Comparison of ENCODE assay signal across 18 cellular contexts in the genomic region with DNA sequence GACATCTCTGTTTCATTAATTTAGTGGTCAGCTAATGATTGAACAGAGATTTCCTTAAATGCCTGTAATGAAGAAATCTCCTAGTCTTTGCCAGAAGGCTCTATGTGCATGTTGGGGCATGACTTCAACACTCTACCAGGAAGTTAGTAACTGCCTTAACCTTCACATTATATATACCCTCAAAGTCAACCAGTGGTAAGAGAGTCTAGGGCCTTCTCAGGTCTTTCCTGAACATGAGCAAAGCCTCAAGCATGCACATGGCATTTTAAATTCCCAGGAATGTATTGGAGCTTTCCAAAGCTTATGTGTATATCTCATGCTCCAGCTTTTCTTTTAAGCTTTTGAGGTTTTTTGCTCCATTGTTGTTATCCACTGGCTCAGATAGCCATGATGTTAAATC.
DNase-seq lines count a peak whose midpoint lies in the region; ATAC-seq, FAIRE-seq and TF ChIP-seq lines count a peak whose summit lies in the region.
"Had no signal": no experiment of that assay in that cellular context is flagged by ENCODE, and none has a peak within 500 bp of the region (broad histone marks: within the 10 kb centered on the region; RNA-seq: fewer than 3 reads in every experiment).

No MANE protein-coding gene starts in this region.

- H3K9me3 ChIP-seq in breast epithelium (peaks cover 4 to 6% of the 10 kb centered on the region in 2 donors), keratinocyte (ENCODE audit: control insufficient read depth, low read depth, low read length) (no peaks in the 10 kb centered on the region)
- H3K9me3 ChIP-seq: HAP-1 had no signal

- H3K4me1 Mint-ChIP-seq in MCF 10A (ENCODE audit: insufficient read depth, unreplicated experiment): peaks cover 6% of the 10 kb centered on the region
- H3K4me1 Mint-ChIP-seq: CD14-positive monocyte; CD4-positive, alpha-beta memory T cell had no signal

- ATAC-seq in GM19023 (IDR thresholded peaks at IDR 0.05; ENCODE audit: unreplicated experiment): no peak
- ATAC-seq: A549 had no signal

- TF ChIP-seq POLR2A in breast epithelium (IDR thresholded peaks at IDR 0.05): no peak

- peak; percentile 34 for DNase-seq in MCF 10A (ENCODE audit: unreplicated experiment)
- no peak for DNase-seq in breast epithelium (ENCODE audit: low spot score in 2 of 2)
- peak; percentile 81 for DNase-seq in epithelial cell of esophagus (ENCODE audit: low read depth)
- peak; percentile 28 for DNase-seq in keratinocyte (ENCODE audit: low read depth, low spot score)
- DNase-seq in cardiac septum (ENCODE audit: low spot score): no peak
- DNase-seq in AML-193 (lab: John Stamatoyannopoulos, UW): no peak
- DNase-seq: CD4-positive, alpha-beta memory T cell; DMS153; DMS79; GDM1; GM23248 had no signal

- CTCF ChIA-PET in MCF 10A (lab: Yijun Ruan, JAX): interaction anchor here (0.6 to 1.5 kb wide), 5 partner anchors 25 to 506 kb away, joined by 3 to 4 read pairs (median 3); no protein-coding TSS in a partner anchor

- H3K4me2 ChIP-seq in keratinocyte (ENCODE audit: control insufficient read depth, extremely low read depth, insufficient read depth, low read depth, low read length): no peak overlapping the region
- H3K4me2 ChIP-seq: A549, BLaER1 had no signal

- intact Hi-C loops in MCF 10A (cut with micrococcal nuclease) (no loop called here), breast epithelium (cut with DNase I; ENCODE audit: low total_unique reads) (no loop called here), cardiac septum (cut with DNase I) (no loop called here)

- POLR2A ChIA-PET in MCF 10A (lab: Yijun Ruan, JAX): interaction anchor here (0.8 to 1.7 kb wide), 6 partner anchors 9 to 388 kb away, joined by 3 to 8 read pairs (median 3); no protein-coding TSS in a partner anchor

- H3K36me3 ChIP-seq in breast epithelium: no peaks in the 10 kb centered on the region
- no peaks in the 10 kb centered on the region for H3K36me3 ChIP-seq in keratinocyte (ENCODE audit: control insufficient read depth in 2 of 2, extremely low read depth in 1 of 2, insufficient read depth in 2 of 2, low read length in 2 of 2)
- H3K36me3 ChIP-seq: BLaER1, HAP-1 had no signal

- peak; percentile 75 for FAIRE-seq in keratinocyte (lab: Jason Lieb, UNC)
- FAIRE-seq: A549, GM12892 had no signal

- H3K4me3 ChIP-seq in breast epithelium (no peak overlapping the region), epithelial cell of esophagus (ENCODE audit: low read length) (no peak overlapping the region), keratinocyte (ENCODE audit: control insufficient read depth in 2 of 3, extremely low read depth in 1 of 3, insufficient read depth in 2 of 3, low read depth in 1 of 3, low read length in 3 of 3) (no peak overlapping the region)
- H3K4me3 ChIP-seq: A549, BLaER1, GM23248, HAP-1 had no signal

- dilution Hi-C loops in keratinocyte (cut with MboI; ENCODE audit: extremely low pct_ligation_motif_present, low sequenced_read_pairs): no loop called here

- H3K79me2 ChIP-seq in keratinocyte (ENCODE audit: control insufficient read depth, insufficient read depth, low read length): no peaks in the 10 kb centered on the region

- H3K27ac ChIP-seq in breast epithelium (no peak overlapping the region), keratinocyte (ENCODE audit: control insufficient read depth, insufficient read depth, low read length) (no peak overlapping the region)
- H3K27ac ChIP-seq: 22Rv1, A549, BLaER1, GM23248 had no signal

- BruUV-seq in MCF 10A (replicated peaks; lab: Mats Ljungman, UMichigan): no TSS peak

- H3K4me1 ChIP-seq in breast epithelium (no peaks in the 10 kb centered on the region), keratinocyte (ENCODE audit: control insufficient read depth, extremely low read depth, insufficient read depth, low read length) (peaks cover 2% of the 10 kb centered on the region)
- H3K4me1 ChIP-seq: A549, BLaER1, HAP-1 had no signal

- no peaks in the 10 kb centered on the region for H3K27me3 Mint-ChIP-seq in MCF 10A (ENCODE audit: insufficient read depth, unreplicated experiment)

- no peak overlapping the region for H3K4me3 Mint-ChIP-seq in MCF 10A (ENCODE audit: unreplicated experiment)
- H3K4me3 Mint-ChIP-seq: CD14-positive monocyte; CD4-positive, alpha-beta memory T cell had no signal

- H3K9me1 ChIP-seq in keratinocyte (ENCODE audit: control insufficient read depth, extremely low read depth, insufficient read depth, low read length): no peaks in the 10 kb centered on the region

- H4K20me1 ChIP-seq in keratinocyte (ENCODE audit: control insufficient read depth, extremely low read depth, insufficient read depth, low read length): no peaks in the 10 kb centered on the region
- H4K20me1 ChIP-seq: BLaER1 had no signal

- TF ChIP-seq CTCF in MCF 10A (IDR thresholded peaks at IDR 0.05; ENCODE audit: unreplicated experiment) (no peak), breast epithelium (IDR thresholded peaks at IDR 0.05) (no peak), epithelial cell of esophagus (IDR thresholded peaks at IDR 0.05; ENCODE audit: insufficient read depth, low read depth, low read length, missing control alignments) (no peak), keratinocyte (optimal IDR thresholded peaks at IDR 0.05 in 1 of 3, IDR thresholded peaks at IDR 0.05 in 1 of 3, conservative IDR thresholded peaks at IDR 0.05 in 1 of 3; ENCODE audit: extremely low read depth in 1 of 3, insufficient read depth in 2 of 3, low read length in 3 of 3) (no peak)

- no peak overlapping the region for H3K9ac ChIP-seq in keratinocyte (ENCODE audit: control insufficient read depth, extremely low read depth, insufficient read depth, low read length)
- H3K9ac ChIP-seq: BLaER1, GM23248 had no signal

- H3K27me3 ChIP-seq in breast epithelium: no peaks in the 10 kb centered on the region
- no peaks in the 10 kb centered on the region for H3K27me3 ChIP-seq in keratinocyte (ENCODE audit: control insufficient read depth, extremely low read depth, insufficient read depth, low read length)
- H3K27me3 ChIP-seq: BLaER1 had no signal

- H2AFZ ChIP-seq in keratinocyte (ENCODE audit: control insufficient read depth, low read length): no peak overlapping the region
- H2AFZ ChIP-seq: GM23248 had no signal

- peaks cover 12% of the 10 kb centered on the region for H3K9me3 Mint-ChIP-seq in MCF 10A (ENCODE audit: unreplicated experiment)

- H3K27ac Mint-ChIP-seq in MCF 10A (ENCODE audit: low read depth, unreplicated experiment): peak overlapping the region; percentile 84
- H3K27ac Mint-ChIP-seq: CD14-positive monocyte; CD4-positive, alpha-beta memory T cell had no signal

- H3K36me3 Mint-ChIP-seq in MCF 10A (ENCODE audit: insufficient read depth, unreplicated experiment): no peaks in the 10 kb centered on the region
- H3K36me3 Mint-ChIP-seq: CD14-positive monocyte had no signal

Comparison
In these comparisons a context has a peak if more than half of its experiments do, and no peak if none do; other contexts are left out.
1. DNase-seq: peak in MCF 10A (single experiment), epithelial cell of esophagus (single experiment) and keratinocyte (single experiment); none in breast epithelium (0 of 2), cardiac septum (single experiment) and AML-193 (0 of 2).